Comparison of ENCODE assay signal across 13 cellular contexts in genomic region chr14:72975776-72976175, GRCh38. TPM values are rescaled to one million over a fixed set of nuclear protein-coding genes. Genes with fewer than 3 reads are reported as not detected.
DNase-seq lines count a peak whose midpoint lies in the region; ATAC-seq and TF ChIP-seq lines count a peak whose summit lies in the region.
"Had no signal": no experiment of that assay in that cellular context is flagged by ENCODE, and none has a peak within 500 bp of the region (broad histone marks: within the 10 kb centered on the region; RNA-seq: fewer than 3 reads in every experiment).

No MANE protein-coding gene starts in this region.

- DNase-seq in BJ (ENCODE audit: low read depth), result no peak
- peak; percentile 40 for DNase-seq in PC-3
- DNase-seq in erythroblast (lab: John Stamatoyannopoulos, UW), result peak; percentile 21 to 28
- no peak for DNase-seq in upper lobe of right lung
- no peak for DNase-seq in uterus
- DNase-seq: activated CD8-positive, alpha-beta memory T cell treated with anti-CD3 and anti-CD28 coated beads for 24 hours; GF-D8; left lung; NCI-H2029; NCI-H524; T-helper 9 cell had no signal

- CTCF ChIA-PET in BJ (lab: Yijun Ruan, JAX) (interaction anchor here (3.9 kb wide), 1 partner anchor 462 kb away, joined by 14 read pairs; no protein-coding TSS in a partner anchor), PC-3 (lab: Charles Lee) (interaction anchor here (0.6 to 1.4 kb wide), 4 partner anchors 9 to 501 kb away, joined by 3 to 5 read pairs (median 4); partner anchors contain the start of gene ZFYVE1)

- H3K4me1 ChIP-seq in PC-3 (ENCODE audit: insufficient read depth, low read length) (no peaks in the 10 kb centered on the region), upper lobe of right lung (no peaks in the 10 kb centered on the region), uterus (no peaks in the 10 kb centered on the region)
- H3K4me1 ChIP-seq: left lung had no signal

- H4K20me1 ChIP-seq in PC-3 (ENCODE audit: low read length), result no peaks in the 10 kb centered on the region

- no peaks in the 10 kb centered on the region for H3K27me3 ChIP-seq in BJ (ENCODE audit: control insufficient read depth, insufficient read depth, low read length)
- H3K27me3 ChIP-seq in PC-3 (ENCODE audit: low read length), result no peaks in the 10 kb centered on the region
- H3K27me3 ChIP-seq in upper lobe of right lung, result no peaks in the 10 kb centered on the region
- no peaks in the 10 kb centered on the region for H3K27me3 ChIP-seq in uterus
- H3K27me3 ChIP-seq: left lung had no signal

- no peak overlapping the region for H2AFZ ChIP-seq in PC-3 (ENCODE audit: low read length)

- peaks cover 35% of the 10 kb centered on the region for H3K36me3 ChIP-seq in BJ (ENCODE audit: control insufficient read depth, insufficient read depth, low read length)
- peaks cover 10% of the 10 kb centered on the region for H3K36me3 ChIP-seq in PC-3 (ENCODE audit: low read depth, low read length)
- peaks cover 97% of the 10 kb centered on the region for H3K36me3 ChIP-seq in upper lobe of right lung
- H3K36me3 ChIP-seq in uterus, result no peaks in the 10 kb centered on the region

- no peaks in the 10 kb centered on the region for H3K9me2 ChIP-seq in PC-3 (replicated peaks; ENCODE audit: low read length)

- H3K9me3 ChIP-seq in PC-3 (ENCODE audit: low read length), result no peaks in the 10 kb centered on the region
- H3K9me3 ChIP-seq in upper lobe of right lung, result no peaks in the 10 kb centered on the region
- no peaks in the 10 kb centered on the region for H3K9me3 ChIP-seq in uterus
- H3K9me3 ChIP-seq: left lung had no signal

- POLR2A ChIA-PET in BJ (lab: Charles Lee), result no interaction called here
- POLR2A ChIA-PET in PC-3 (lab: Charles Lee; ENCODE audit: unreplicated experiment), result no interaction called here

- H3K4me3 ChIP-seq in BJ (ENCODE audit: low read depth, low read length) (no peak overlapping the region), PC-3 (ENCODE audit: low read length) (no peak overlapping the region), upper lobe of right lung (no peak overlapping the region), uterus (no peak overlapping the region)
- H3K4me3 ChIP-seq: left lung had no signal

- TF ChIP-seq CTCF in BJ (IDR thresholded peaks at IDR 0.05; ENCODE audit: insufficient read depth, low read depth, low read length) (0 out of 2 replicates have a peak, but pooled peaks have one; percentile 7), GM12873 (IDR thresholded peaks at IDR 0.05; ENCODE audit: insufficient read depth, low read depth, low read length, missing control alignments) (peak; percentile 21), PC-3 (conservative IDR thresholded peaks at IDR 0.05; ENCODE audit: low read depth, low read length) (peak; percentile 73), upper lobe of right lung (IDR thresholded peaks at IDR 0.05) (no peak), uterus (IDR thresholded peaks at IDR 0.05) (no peak)

- H3K27ac ChIP-seq in PC-3 (ENCODE audit: low read length), result no peak overlapping the region
- no peak overlapping the region for H3K27ac ChIP-seq in upper lobe of right lung
- no peak overlapping the region for H3K27ac ChIP-seq in uterus
- H3K27ac ChIP-seq: left lung had no signal

- intact Hi-C loops in PC-3 (cut with micrococcal nuclease) (loop anchor here (5.0 kb wide), 1 partner anchor 82 kb away; the partner anchor contains the start of gene RBM25), upper lobe of right lung (cut with DNase I) (no loop called here), uterus (cut with DNase I; ENCODE audit: low total_unique reads) (no loop called here)

- no TSS peak for BruUV-seq in PC-3 (replicated peaks; lab: Mats Ljungman, UMichigan)

- no peaks in the 10 kb centered on the region for H3F3A ChIP-seq in PC-3 (ENCODE audit: low read length, unreplicated experiment)

- H3K9ac ChIP-seq in PC-3 (ENCODE audit: low read length), result no peak overlapping the region

- H3K4me2 ChIP-seq in PC-3 (ENCODE audit: low read length), result no peak overlapping the region

- ATAC-seq in PC-3 (peak; percentile 69), HG03469 (IDR thresholded peaks at IDR 0.05; ENCODE audit: unreplicated experiment) (no peak), upper lobe of right lung (no peak)
- ATAC-seq: left lung had no signal

- TF ChIP-seq POLR2A in erythroblast (IDR thresholded peaks at IDR 0.05; ENCODE audit: low read length) (no peak), uterus (IDR thresholded peaks at IDR 0.05) (no peak)

- no peaks in the 10 kb centered on the region for H3K79me2 ChIP-seq in PC-3 (ENCODE audit: low read length)

RNA-seq across cellular contexts. Expression of gene DCAF4, which starts 49.5 kb away (rescaled TPM):
- 22.9 and 29.2 TPM in 2 replicates for polyA plus RNA-seq in BJ (2011; rRNA removed)
- 17.5 and 28.6 TPM in 2 replicates for polyA minus RNA-seq in BJ (2011; rRNA and poly(A)+ RNA removed)
- total RNA-seq in PC-3 (2014; rRNA removed), result 55.8 and 56.8 TPM in 2 replicates
- 21.1 TPM for total RNA-seq in upper lobe of right lung
- total RNA-seq in uterus, result 10 to 100 TPM in 3 of 4 donors, not detected in 1; 12.0 to 14.1 (median 13.7) TPM

RNA-seq across cellular contexts. Expression of gene ZFYVE1, which starts 51.1 kb away (rescaled TPM):
- polyA plus RNA-seq in BJ (2011; rRNA removed), result 26.6 and 31.6 TPM in 2 replicates
- 37.3 and 44.8 TPM in 2 replicates for polyA minus RNA-seq in BJ (2011; rRNA and poly(A)+ RNA removed)
- total RNA-seq in PC-3 (2014; rRNA removed) (10.5 and 13.0 TPM in 2 replicates), upper lobe of right lung (21.6 TPM), uterus (10 to 100 TPM in 2 of 4 donors, 1 to 10 TPM in 2; 3.2 to 14.7 (median 9.8) TPM)

Comparison
In these comparisons a context has a peak if more than half of its experiments do, and no peak if none do; other contexts are left out.
1. DNase-seq: peak in PC-3 (single experiment) and erythroblast (2 of 2); none in BJ (single experiment), upper lobe of right lung (single experiment) and uterus (0 of 2).
2. CTCF ChIP-seq: peak in BJ (single experiment), GM12873 (single experiment) and PC-3 (single experiment); none in upper lobe of right lung (single experiment) and uterus (0 of 4).